In the genomic region with DNA sequence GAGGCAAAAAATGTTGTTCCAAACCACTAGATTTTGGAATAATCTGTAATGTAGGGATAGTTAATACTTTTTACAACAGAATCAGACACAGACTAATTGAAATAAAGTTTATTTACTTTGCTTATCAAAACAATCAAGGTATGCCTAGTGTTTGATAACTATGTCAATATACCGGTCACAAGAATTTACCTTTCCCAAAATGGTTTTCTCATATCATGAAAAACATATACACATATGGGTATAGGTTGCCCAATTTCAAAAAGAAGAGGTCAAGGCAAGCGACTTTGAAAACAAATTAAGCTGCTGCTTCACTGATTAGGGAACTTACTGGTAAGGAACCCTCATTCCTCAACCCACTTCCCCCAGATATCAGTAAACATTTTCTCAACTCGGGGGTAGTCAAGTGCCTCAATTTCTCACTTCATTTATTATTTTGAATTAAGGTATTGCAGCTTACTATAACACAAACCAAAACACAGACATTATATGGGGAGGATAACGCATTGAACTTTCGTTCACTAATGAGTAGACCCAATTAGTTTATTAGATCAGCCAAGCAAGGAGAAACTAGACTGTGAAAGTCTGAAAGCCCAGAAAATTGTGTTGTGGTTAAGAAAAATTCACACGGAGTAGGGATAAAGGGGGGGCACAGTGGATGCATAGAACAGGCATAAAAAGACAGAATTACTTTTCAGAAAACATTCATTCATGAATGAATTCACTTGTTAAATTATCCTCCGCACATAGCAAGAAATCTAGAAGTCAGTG, we compare ENCODE assay signal across 12 cellular contexts. TPM values are rescaled to one million over a fixed set of nuclear protein-coding genes. Genes with fewer than 3 reads are reported as not detected.
A peak's percentile ranks its signal among the peaks of the same experiment; 100 is the strongest.
DNase-seq lines count a peak whose midpoint lies in the region; FAIRE-seq and TF ChIP-seq lines count a peak whose summit lies in the region.
"Had no signal": no experiment of that assay in that cellular context is flagged by ENCODE, and none has a peak within 500 bp of the region (broad histone marks: within the 10 kb centered on the region; RNA-seq: fewer than 3 reads in every experiment).

No MANE protein-coding gene starts in this region.

- H3K27me3 Mint-ChIP-seq in Caco-2 (ENCODE audit: insufficient read depth, unreplicated experiment) = peaks cover 3% of the 10 kb centered on the region

- peak overlapping the region; percentile 93; the same call in 1 of the 2 replicates for H3K4me2 ChIP-seq in OCI-LY1 (ENCODE audit: low read length)

- peak overlapping the region; percentile 78 for H3K4me3 Mint-ChIP-seq in Caco-2 (ENCODE audit: unreplicated experiment)

- no peaks in the 10 kb centered on the region for H4K20me1 ChIP-seq in OCI-LY1 (ENCODE audit: insufficient read depth, low read length)

- H3K36me3 ChIP-seq in Caco-2 (ENCODE audit: control insufficient read depth, insufficient read depth, low read length) = no peaks in the 10 kb centered on the region
- no peaks in the 10 kb centered on the region for H3K36me3 ChIP-seq in OCI-LY1 (ENCODE audit: insufficient read depth, low read length)
- H3K36me3 ChIP-seq in prostate gland = no peaks in the 10 kb centered on the region
- H3K36me3 ChIP-seq in kidney (ENCODE audit: control insufficient read depth in 1 of 2, insufficient read depth in 2 of 2, low read length in 2 of 2) = no peaks in the 10 kb centered on the region
- H3K36me3 ChIP-seq: heart right ventricle, SJSA1 had no signal

- POLR2A ChIA-PET in Caco-2 (lab: Charles Lee) = no interaction called here

- TF ChIP-seq POLR2A in prostate gland (IDR thresholded peaks at IDR 0.05) = no peak

- peaks cover 15% of the 10 kb centered on the region for H3K4me1 Mint-ChIP-seq in Caco-2 (ENCODE audit: low read depth, unreplicated experiment)

- peaks cover 5% of the 10 kb centered on the region for H3K36me3 Mint-ChIP-seq in Caco-2 (ENCODE audit: insufficient read depth, unreplicated experiment)

- TF ChIP-seq CTCF in Caco-2 (IDR thresholded peaks at IDR 0.05; ENCODE audit: insufficient read depth in 1 of 2, low read depth in 1 of 2, low read length in 1 of 2, severe bottlenecking in 1 of 2, unreplicated experiment in 1 of 2) (no peak), OCI-LY1 (IDR thresholded peaks at IDR 0.05; ENCODE audit: low read length) (no peak), dorsolateral prefrontal cortex (IDR thresholded peaks at IDR 0.05 in 54 of 56, conservative IDR thresholded peaks at IDR 0.05 in 2 of 56; ENCODE audit: low read depth in 1 of 56, partially characterized antibody in 56 of 56) (no peak), prostate gland (IDR thresholded peaks at IDR 0.05) (no peak), kidney (IDR thresholded peaks at IDR 0.05; ENCODE audit: borderline replicate concordance, extremely low read depth, insufficient read depth) (no peak)

- H3F3A ChIP-seq in OCI-LY1 (ENCODE audit: insufficient read depth, low read length) = no peaks in the 10 kb centered on the region

- no peaks in the 10 kb centered on the region for H3K79me2 ChIP-seq in OCI-LY1 (ENCODE audit: insufficient read depth, low read length)

- DNase-seq in Caco-2 (no peak), dorsolateral prefrontal cortex (no peak), prostate gland (ENCODE audit: low spot score) (no peak), kidney (no peak), KG1 (lab: John Stamatoyannopoulos, UW) (no peak), GM03348 (ENCODE audit: low spot score) (no peak)
- DNase-seq: activated CD4-positive, alpha-beta T cell treated with anti-CD3 and anti-CD28 coated beads, Interleukin-2, amount 50 U/mL, for 1 hour; heart right ventricle; NCI-H446 treated with DMSO at 0.1 percent for 48 hours had no signal

- H3K27ac Mint-ChIP-seq in Caco-2 (ENCODE audit: unreplicated experiment) = no peak overlapping the region

- H3K9ac ChIP-seq in OCI-LY1 (ENCODE audit: low read length) (peak overlapping the region; percentile 83; the same call in 1 of the 2 replicates), kidney (ENCODE audit: low read length in 2 of 2) (no peak overlapping the region)

- intact Hi-C loops in Caco-2 (cut with micrococcal nuclease; ENCODE audit: unreplicated experiment) = loop anchor here (5.0 kb wide), 2 partner anchors 55 to 80 kb away; no protein-coding TSS in a partner anchor
- intact Hi-C loops in dorsolateral prefrontal cortex (cut with DNase I) = loop anchor here (5.0 to 10.0 kb wide), 4 partner anchors 57 to 185 kb away; no protein-coding TSS in a partner anchor
- intact Hi-C loops in prostate gland (cut with DNase I) = loop anchor here (1.0 to 10.0 kb wide), 2 partner anchors 8 to 127 kb away; no protein-coding TSS in a partner anchor
- intact Hi-C loops in kidney (cut with DNase I) = no loop called here

- WGBS in prostate gland = 77% methylated on average over 7 of the region's 7 CpGs

- H3K9me2 ChIP-seq in OCI-LY1 (ENCODE audit: low read depth, low read length) = no peaks in the 10 kb centered on the region

- H3K27ac ChIP-seq in OCI-LY1 (ENCODE audit: low read depth, low read length, poor library complexity, severe bottlenecking) (peak overlapping the region; percentile 94), dorsolateral prefrontal cortex (peak overlapping the region in 37 of 59 donors; percentile 91 to 100 (median 98)), prostate gland (peak overlapping the region; percentile 91 to 95), kidney (ENCODE audit: low read depth in 2 of 2, low read length in 2 of 2) (peak overlapping the region in 1 of 2 donors; percentile 94)

- no peak overlapping the region for H2AFZ ChIP-seq in OCI-LY1 (ENCODE audit: low read length)

- FAIRE-seq in kidney (lab: Jason Lieb, UNC) = no peak
- FAIRE-seq: endometrium had no signal

- no peaks in the 10 kb centered on the region for H3K9me3 ChIP-seq in Caco-2
- H3K9me3 ChIP-seq in OCI-LY1 (ENCODE audit: low read length) = no peaks in the 10 kb centered on the region
- H3K9me3 ChIP-seq in prostate gland = no peaks in the 10 kb centered on the region
- no peaks in the 10 kb centered on the region for H3K9me3 ChIP-seq in kidney (ENCODE audit: control insufficient read depth in 1 of 2, low read length in 2 of 2)
- H3K9me3 ChIP-seq: heart right ventricle, SJSA1 had no signal

- BruUV-seq in Caco-2 (replicated peaks; lab: Mats Ljungman, UMichigan) = no TSS peak

- H3K9me3 Mint-ChIP-seq in Caco-2 (ENCODE audit: unreplicated experiment) = no peaks in the 10 kb centered on the region

- no peak overlapping the region for H3K4me3 ChIP-seq in Caco-2 (ENCODE audit: low read depth, low read length)
- no peak overlapping the region for H3K4me3 ChIP-seq in OCI-LY1 (ENCODE audit: low read depth, low read length, poor library complexity, severe bottlenecking)
- H3K4me3 ChIP-seq in dorsolateral prefrontal cortex = peak overlapping the region in 3 of 59 donors; percentile 73 to 75 (median 75)
- no peak overlapping the region for H3K4me3 ChIP-seq in prostate gland
- H3K4me3 ChIP-seq in kidney (ENCODE audit: low read length in 2 of 2) = no peak overlapping the region

- CTCF ChIA-PET in Caco-2 (lab: Charles Lee) = no interaction called here

- H3K27me3 ChIP-seq in Caco-2 (replicated peaks; ENCODE audit: control insufficient read depth, insufficient read depth, low read length) (no peaks in the 10 kb centered on the region), OCI-LY1 (ENCODE audit: insufficient read depth, low read length) (no peaks in the 10 kb centered on the region), dorsolateral prefrontal cortex (no peaks in the 10 kb centered on the region), prostate gland (replicated peaks; ENCODE audit: insufficient read depth) (no peaks in the 10 kb centered on the region)
- H3K27me3 ChIP-seq: heart right ventricle, SJSA1 had no signal

- H3K4me1 ChIP-seq in Caco-2 = peaks cover 16% of the 10 kb centered on the region
- H3K4me1 ChIP-seq in OCI-LY1 (ENCODE audit: insufficient read depth, low read length, severe bottlenecking) = peaks cover 39% of the 10 kb centered on the region
- no peaks in the 10 kb centered on the region for H3K4me1 ChIP-seq in prostate gland (replicated peaks)
- H3K4me1 ChIP-seq in kidney (ENCODE audit: control insufficient read depth in 1 of 2, insufficient read depth in 1 of 2, low read depth in 1 of 2, low read length in 2 of 2) = peaks cover 10 to 15% of the 10 kb centered on the region in 2 donors

RNA-seq across cellular contexts. Expression of a gene that starts 9.0 kb away (rescaled TPM):
- total RNA-seq in Caco-2 (2022) = 70.4 and 75.6 TPM in 2 replicates
- total RNA-seq in dorsolateral prefrontal cortex = 100 to 1,000 TPM in 10 of 120 experiments, 10 to 100 TPM in 110; 39.4 to 153 (median 66.8) TPM
- total RNA-seq in prostate gland = 100 to 1,000 TPM; 193 to 353 TPM
- 42.0 TPM for total RNA-seq in kidney
- polyA plus RNA-seq in kidney (ENCODE audit: insufficient read depth, low read depth, low replicate concordance) = 20.5 TPM
